1 cellular context compared by ENCODE assay signal in the genomic region with DNA sequence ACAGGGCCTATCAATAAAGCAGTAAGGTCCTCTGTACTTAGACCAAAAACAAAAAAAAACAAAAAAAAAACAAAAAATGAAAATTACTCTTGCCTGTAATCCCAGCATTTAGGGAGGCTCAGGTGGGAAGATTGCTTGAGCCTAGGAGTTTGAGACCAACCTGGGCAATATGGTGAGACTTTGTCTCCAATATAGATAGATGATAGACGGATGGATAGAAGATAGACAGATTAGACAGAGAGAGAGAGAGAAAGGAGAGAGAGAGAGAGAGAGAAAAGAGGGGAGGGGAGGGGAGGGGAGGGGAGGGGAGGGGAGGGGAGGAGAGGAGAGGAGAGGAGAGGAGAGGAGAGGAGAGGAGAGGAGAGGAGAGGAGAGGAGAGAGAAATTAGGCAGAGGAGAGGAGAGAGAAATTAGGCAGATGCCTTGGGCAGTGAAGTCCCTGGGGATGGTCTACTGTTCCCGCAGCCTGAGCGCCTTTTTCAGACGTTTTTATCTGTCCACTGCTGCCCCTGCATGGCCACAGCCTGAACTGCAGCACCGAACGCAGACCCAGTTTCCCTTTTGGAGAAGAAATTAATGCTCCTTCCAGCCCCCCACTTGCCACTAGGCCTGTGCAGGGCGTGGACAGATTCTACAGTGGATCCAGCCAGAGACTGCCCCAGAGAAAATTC.
TF ChIP-seq lines count a peak whose summit lies in the region.

No MANE protein-coding gene starts in this region.

TF ChIP-seq in K562, 482 proteins besides CTCF, POLR2A, EP300 and RAD21 (continued from another document and continues in another):
- TF ChIP-seq, protein P1, sequence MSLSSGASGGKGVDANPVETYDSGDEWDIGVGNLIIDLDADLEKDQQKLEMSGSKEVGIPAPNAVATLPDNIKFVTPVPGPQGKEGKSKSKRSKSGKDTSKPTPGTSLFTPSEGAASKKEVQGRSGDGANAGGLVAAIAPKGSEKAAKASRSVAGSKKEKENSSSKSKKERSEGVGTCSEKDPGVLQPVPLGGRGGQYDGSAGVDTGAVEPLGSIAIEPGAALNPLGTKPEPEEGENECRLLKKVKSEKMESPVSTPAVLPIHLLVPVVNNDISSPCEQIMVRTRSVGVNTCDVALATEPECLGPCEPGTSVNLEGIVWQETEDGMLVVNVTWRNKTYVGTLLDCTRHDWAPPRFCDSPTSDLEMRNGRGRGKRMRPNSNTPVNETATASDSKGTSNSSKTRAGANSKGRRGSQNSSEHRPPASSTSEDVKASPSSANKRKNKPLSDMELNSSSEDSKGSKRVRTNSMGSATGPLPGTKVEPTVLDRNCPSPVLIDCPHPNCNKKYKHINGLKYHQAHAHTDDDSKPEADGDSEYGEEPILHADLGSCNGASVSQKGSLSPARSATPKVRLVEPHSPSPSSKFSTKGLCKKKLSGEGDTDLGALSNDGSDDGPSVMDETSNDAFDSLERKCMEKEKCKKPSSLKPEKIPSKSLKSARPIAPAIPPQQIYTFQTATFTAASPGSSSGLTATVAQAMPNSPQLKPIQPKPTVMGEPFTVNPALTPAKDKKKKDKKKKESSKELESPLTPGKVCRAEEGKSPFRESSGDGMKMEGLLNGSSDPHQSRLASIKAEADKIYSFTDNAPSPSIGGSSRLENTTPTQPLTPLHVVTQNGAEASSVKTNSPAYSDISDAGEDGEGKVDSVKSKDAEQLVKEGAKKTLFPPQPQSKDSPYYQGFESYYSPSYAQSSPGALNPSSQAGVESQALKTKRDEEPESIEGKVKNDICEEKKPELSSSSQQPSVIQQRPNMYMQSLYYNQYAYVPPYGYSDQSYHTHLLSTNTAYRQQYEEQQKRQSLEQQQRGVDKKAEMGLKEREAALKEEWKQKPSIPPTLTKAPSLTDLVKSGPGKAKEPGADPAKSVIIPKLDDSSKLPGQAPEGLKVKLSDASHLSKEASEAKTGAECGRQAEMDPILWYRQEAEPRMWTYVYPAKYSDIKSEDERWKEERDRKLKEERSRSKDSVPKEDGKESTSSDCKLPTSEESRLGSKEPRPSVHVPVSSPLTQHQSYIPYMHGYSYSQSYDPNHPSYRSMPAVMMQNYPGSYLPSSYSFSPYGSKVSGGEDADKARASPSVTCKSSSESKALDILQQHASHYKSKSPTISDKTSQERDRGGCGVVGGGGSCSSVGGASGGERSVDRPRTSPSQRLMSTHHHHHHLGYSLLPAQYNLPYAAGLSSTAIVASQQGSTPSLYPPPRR (CRISPR knock-in tag; IDR thresholded peaks at IDR 0.05; ENCODE audit: borderline replicate concordance) = no peak
- TF ChIP-seq ZNF75A (CRISPR knock-in tag; IDR thresholded peaks at IDR 0.05) (no peak), ZNF24 (IDR thresholded peaks at IDR 0.05) (no peak), EP400 (IDR thresholded peaks at IDR 0.05) (no peak), MEF2A (IDR thresholded peaks at IDR 0.05; ENCODE audit: control insufficient read depth, low read depth, low read length) (no peak), POLR3G (IDR thresholded peaks at IDR 0.05; ENCODE audit: extremely low read depth, insufficient read length, insufficient replicate concordance) (no peak), ZNF696 (CRISPR knock-in tag; conservative IDR thresholded peaks at IDR 0.05) (no peak), ATF7 (IDR thresholded peaks at IDR 0.05) (peak; percentile 20; the same call in 1 of the 2 replicates), NCOA2 (IDR thresholded peaks at IDR 0.05; ENCODE audit: partially characterized antibody in 2 of 2) (no peak), ZC3H4 (CRISPR knock-in tag; IDR thresholded peaks at IDR 0.05; ENCODE audit: borderline replicate concordance) (no peak), ETV1 (tag; conservative IDR thresholded peaks at IDR 0.05; ENCODE audit: low read depth) (no peak), ZNF354B (CRISPR knock-in tag; IDR thresholded peaks at IDR 0.05) (no peak), ILK (tag; IDR thresholded peaks at IDR 0.05; ENCODE audit: borderline replicate concordance, low read depth) (no peak), ZNF12 (CRISPR knock-in tag; IDR thresholded peaks at IDR 0.05) (no peak), PKNOX1 (IDR thresholded peaks at IDR 0.05) (no peak), MCM3 (IDR thresholded peaks at IDR 0.05) (no peak), FIP1L1 (IDR thresholded peaks at IDR 0.05; ENCODE audit: low read depth, low read length, poor library complexity, severe bottlenecking) (no peak), ZNF507 (tag; conservative IDR thresholded peaks at IDR 0.05) (no peak), PHB (CRISPR knock-in tag; IDR thresholded peaks at IDR 0.05) (no peak), BRD4 (IDR thresholded peaks at IDR 0.05) (no peak), POLR2B (IDR thresholded peaks at IDR 0.05; ENCODE audit: low read depth, partially characterized antibody) (no peak), ZNF175 (CRISPR knock-in tag; IDR thresholded peaks at IDR 0.05; ENCODE audit: low read depth) (no peak), CBFB (CRISPR knock-in tag; IDR thresholded peaks at IDR 0.05) (no peak), ZBTB1 (CRISPR knock-in tag; IDR thresholded peaks at IDR 0.05; ENCODE audit: borderline replicate concordance, low read depth) (no peak), ZEB2 (IDR thresholded peaks at IDR 0.05) (no peak), NR2C2 (CRISPR knock-in tag; IDR thresholded peaks at IDR 0.05) (no peak), NR2C2 (tag; IDR thresholded peaks at IDR 0.05) (no peak), NEUROD1 (IDR thresholded peaks at IDR 0.05; ENCODE audit: borderline replicate concordance, low read depth, low read length, partially characterized antibody) (no peak), ZNF3 (CRISPR knock-in tag; IDR thresholded peaks at IDR 0.05) (no peak), LARP7 (IDR thresholded peaks at IDR 0.05) (no peak), MYBL2 (IDR thresholded peaks at IDR 0.05; ENCODE audit: low read depth) (no peak), MYBL2 (CRISPR knock-in tag; IDR thresholded peaks at IDR 0.05; ENCODE audit: borderline replicate concordance) (no peak), RNF219 (CRISPR knock-in tag; IDR thresholded peaks at IDR 0.05) (no peak), MECOM (CRISPR knock-in tag; IDR thresholded peaks at IDR 0.05) (0 out of 2 replicates have a peak, but pooled peaks have one; percentile 27), ZNF146 (CRISPR knock-in tag; IDR thresholded peaks at IDR 0.05; ENCODE audit: unreplicated experiment) (no peak), CCAR2 (IDR thresholded peaks at IDR 0.05; ENCODE audit: low read depth, low read length) (no peak), ZNF586 (CRISPR knock-in tag; conservative IDR thresholded peaks at IDR 0.05) (no peak), ZNF232 (CRISPR knock-in tag; IDR thresholded peaks at IDR 0.05) (no peak), NFXL1 (CRISPR knock-in tag; IDR thresholded peaks at IDR 0.05) (no peak), MBD1 (CRISPR knock-in tag; IDR thresholded peaks at IDR 0.05) (no peak), PTRF (tag; IDR thresholded peaks at IDR 0.05) (no peak), DMBX1 (CRISPR knock-in tag; IDR thresholded peaks at IDR 0.05; ENCODE audit: borderline replicate concordance) (no peak), ZNF280B (CRISPR knock-in tag; IDR thresholded peaks at IDR 0.05) (no peak), BCL6 (CRISPR knock-in tag; IDR thresholded peaks at IDR 0.05) (no peak), GABPA (tag; conservative IDR thresholded peaks at IDR 0.05; ENCODE audit: low read depth) (no peak)
- TF ChIP-seq, protein P2, sequence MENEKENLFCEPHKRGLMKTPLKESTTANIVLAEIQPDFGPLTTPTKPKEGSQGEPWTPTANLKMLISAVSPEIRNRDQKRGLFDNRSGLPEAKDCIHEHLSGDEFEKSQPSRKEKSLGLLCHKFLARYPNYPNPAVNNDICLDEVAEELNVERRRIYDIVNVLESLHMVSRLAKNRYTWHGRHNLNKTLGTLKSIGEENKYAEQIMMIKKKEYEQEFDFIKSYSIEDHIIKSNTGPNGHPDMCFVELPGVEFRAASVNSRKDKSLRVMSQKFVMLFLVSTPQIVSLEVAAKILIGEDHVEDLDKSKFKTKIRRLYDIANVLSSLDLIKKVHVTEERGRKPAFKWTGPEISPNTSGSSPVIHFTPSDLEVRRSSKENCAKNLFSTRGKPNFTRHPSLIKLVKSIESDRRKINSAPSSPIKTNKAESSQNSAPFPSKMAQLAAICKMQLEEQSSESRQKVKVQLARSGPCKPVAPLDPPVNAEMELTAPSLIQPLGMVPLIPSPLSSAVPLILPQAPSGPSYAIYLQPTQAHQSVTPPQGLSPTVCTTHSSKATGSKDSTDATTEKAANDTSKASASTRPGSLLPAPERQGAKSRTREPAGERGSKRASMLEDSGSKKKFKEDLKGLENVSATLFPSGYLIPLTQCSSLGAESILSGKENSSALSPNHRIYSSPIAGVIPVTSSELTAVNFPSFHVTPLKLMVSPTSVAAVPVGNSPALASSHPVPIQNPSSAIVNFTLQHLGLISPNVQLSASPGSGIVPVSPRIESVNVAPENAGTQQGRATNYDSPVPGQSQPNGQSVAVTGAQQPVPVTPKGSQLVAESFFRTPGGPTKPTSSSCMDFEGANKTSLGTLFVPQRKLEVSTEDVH (IDR thresholded peaks at IDR 0.05; ENCODE audit: low read depth, partially characterized antibody) = no peak
- TF ChIP-seq, protein P3, sequence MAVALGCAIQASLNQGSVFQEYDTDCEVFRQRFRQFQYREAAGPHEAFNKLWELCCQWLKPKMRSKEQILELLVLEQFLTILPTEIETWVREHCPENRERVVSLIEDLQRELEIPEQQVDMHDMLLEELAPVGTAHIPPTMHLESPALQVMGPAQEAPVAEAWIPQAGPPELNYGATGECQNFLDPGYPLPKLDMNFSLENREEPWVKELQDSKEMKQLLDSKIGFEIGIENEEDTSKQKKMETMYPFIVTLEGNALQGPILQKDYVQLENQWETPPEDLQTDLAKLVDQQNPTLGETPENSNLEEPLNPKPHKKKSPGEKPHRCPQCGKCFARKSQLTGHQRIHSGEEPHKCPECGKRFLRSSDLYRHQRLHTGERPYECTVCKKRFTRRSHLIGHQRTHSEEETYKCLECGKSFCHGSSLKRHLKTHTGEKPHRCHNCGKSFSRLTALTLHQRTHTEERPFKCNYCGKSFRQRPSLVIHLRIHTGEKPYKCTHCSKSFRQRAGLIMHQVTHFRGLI (CRISPR knock-in tag; IDR thresholded peaks at IDR 0.05) = no peak
